Comparison of ENCODE assay signal across 14 cellular contexts in genomic region chr14:31362746-31363145, GRCh38.
"Had no signal": no experiment of that assay in that cellular context is flagged by ENCODE, and none has a peak within 500 bp of the region (broad histone marks: within the 10 kb centered on the region; RNA-seq: fewer than 3 reads in every experiment).

No MANE protein-coding gene starts in this region.

- H3K9me3 ChIP-seq: colonic mucosa, heart left ventricle, mucosa of descending colon, neutrophil, psoas muscle, right lobe of liver, tibial nerve had no signal

- H3K27me3 ChIP-seq: colonic mucosa, heart left ventricle, neutrophil, right lobe of liver, tibial nerve had no signal

- DNase-seq: colonic mucosa; effector CD4-positive, alpha-beta T cell; endodermal cell; heart left ventricle; hippocampal formation; mucosa of descending colon; naive thymus-derived CD8-positive, alpha-beta T cell; psoas muscle; retina; right lobe of liver; stimulated activated CD4-positive, alpha-beta T cell treated with anti-CD3 and anti-CD28 coated beads, Interleukin-4, amount 100 ng/mL, for 1 hour; stimulated activated CD8-positive, alpha-beta memory T cell treated with anti-CD3 and anti-CD28 coated beads, Interleukin-4, amount 100 ng/mL, for 48 hours had no signal

- H3K4me1 ChIP-seq: colonic mucosa, heart left ventricle, right lobe of liver, tibial nerve had no signal

- H3K27ac ChIP-seq: colonic mucosa, heart left ventricle, neutrophil, psoas muscle, right lobe of liver, tibial nerve had no signal

- H3K4me3 ChIP-seq: colonic mucosa, heart left ventricle, mucosa of descending colon, psoas muscle, right lobe of liver, tibial nerve had no signal

- H3K36me3 ChIP-seq: colonic mucosa had no signal
